8 cellular contexts compared by ENCODE assay signal in genomic region chr12:6461401-6462233, GRCh38. TPM values are rescaled to one million over a fixed set of nuclear protein-coding genes. Genes with fewer than 3 reads are reported as not detected.
A peak's percentile ranks its signal among the peaks of the same experiment; 100 is the strongest.
DNase-seq lines count a peak whose midpoint lies in the region; ATAC-seq and TF ChIP-seq lines count a peak whose summit lies in the region.

No MANE protein-coding gene starts in this region.

- H3K27ac Mint-ChIP-seq in CD4-positive, alpha-beta memory T cell, result peak overlapping the region; percentile 90 to 99 (median 98)

- POLR2A ChIA-PET in CD4-positive, alpha-beta memory T cell (lab: Charles Lee; ENCODE audit: partially characterized antibody), result interaction anchor here (0.9 to 10.7 kb wide), 17 partner anchors 9 to 367 kb away, joined by 3 to 728 read pairs (median 9); partner anchors contain the start of genes CD27, GAPDH, IFFO1 and MRPL51

- H3K36me3 ChIP-seq in CD4-positive, alpha-beta memory T cell (ENCODE audit: insufficient read depth, low read length), result peaks cover 52% of the 10 kb centered on the region
- peaks cover 95% of the 10 kb centered on the region for H3K36me3 ChIP-seq in left ventricle myocardium inferior
- no peaks in the 10 kb centered on the region for H3K36me3 ChIP-seq in smooth muscle cell (ENCODE audit: low read depth)

- no peaks in the 10 kb centered on the region for H3K9me3 ChIP-seq in CD4-positive, alpha-beta memory T cell (ENCODE audit: control insufficient read depth in 1 of 2, low read length in 2 of 2)
- H3K9me3 ChIP-seq in left ventricle myocardium inferior (replicated peaks) (no peaks in the 10 kb centered on the region), smooth muscle cell (replicated peaks; ENCODE audit: low read depth) (no peaks in the 10 kb centered on the region)

- intact Hi-C loops in CD4-positive, alpha-beta memory T cell (cut with micrococcal nuclease), result loop anchor here (1.0 to 2.0 kb wide), 4 partner anchors 9 to 127 kb away; partner anchors contain the start of genes CD27, MRPL51 and TAPBPL
- intact Hi-C loops in left ventricle myocardium inferior (cut with micrococcal nuclease), result no loop called here

- H3K27me3 Mint-ChIP-seq in CD4-positive, alpha-beta memory T cell, result no peaks in the 10 kb centered on the region

- H3K36me3 Mint-ChIP-seq in CD4-positive, alpha-beta memory T cell, result peaks cover 55 to 71% of the 10 kb centered on the region in 2 donors

- peaks cover 89% of the 10 kb centered on the region for H3K4me1 ChIP-seq in CD4-positive, alpha-beta memory T cell (ENCODE audit: insufficient read depth, low read length)
- peaks cover 25% of the 10 kb centered on the region for H3K4me1 ChIP-seq in left ventricle myocardium inferior
- no peaks in the 10 kb centered on the region for H3K4me1 ChIP-seq in smooth muscle cell (ENCODE audit: low read depth)

- no peaks in the 10 kb centered on the region for H3K9me3 Mint-ChIP-seq in CD4-positive, alpha-beta memory T cell

- peak overlapping the region; percentile 82 for H3K27ac ChIP-seq in CD4-positive, alpha-beta memory T cell (ENCODE audit: low read depth, low read length)
- H3K27ac ChIP-seq in left ventricle myocardium inferior (replicated peaks) (peak overlapping the region; percentile 65), smooth muscle cell (ENCODE audit: low read depth) (no peak overlapping the region)

- H3K4me3 Mint-ChIP-seq in CD4-positive, alpha-beta memory T cell, result peak overlapping the region; percentile 53 to 89 (median 80)

- no peak overlapping the region for H3K4me2 ChIP-seq in smooth muscle cell

- H4K20me1 ChIP-seq in smooth muscle cell (ENCODE audit: low read depth), result no peaks in the 10 kb centered on the region

- no peaks in the 10 kb centered on the region for H3K27me3 ChIP-seq in CD4-positive, alpha-beta memory T cell (ENCODE audit: insufficient read depth, low read length)
- H3K27me3 ChIP-seq in left ventricle myocardium inferior (ENCODE audit: low read depth) (no peaks in the 10 kb centered on the region), smooth muscle cell (ENCODE audit: low read depth) (no peaks in the 10 kb centered on the region)

- peak; percentile 82 to 96 (median 86) for DNase-seq in CD4-positive, alpha-beta memory T cell
- DNase-seq in NAMALWA (ENCODE audit: low spot score) (peak; percentile 95), activated T-cell treated with anti-CD3 and anti-CD28 coated beads for 4 hours (peak; percentile 56), left ventricle myocardium inferior (no peak), smooth muscle cell (lab: John Stamatoyannopoulos, UW; ENCODE audit: unreplicated experiment) (no peak), NCI-H446 treated with DMSO at 0.1 percent for 48 hours (lab: John Stamatoyannopoulos, UW) (no peak)
- peak; percentile 67 to 82 (median 75) for DNase-seq in stimulated activated CD4-positive, alpha-beta T cell treated with anti-CD3 and anti-CD28 coated beads, TNF-alpha, amount 100 ng/mL, for 48 hours (ENCODE audit: low read depth in 3 of 3)

- TF ChIP-seq CTCF in left ventricle myocardium inferior (IDR thresholded peaks at IDR 0.05; ENCODE audit: borderline replicate concordance), result no peak
- TF ChIP-seq CTCF in smooth muscle cell (IDR thresholded peaks at IDR 0.05; ENCODE audit: borderline replicate concordance, insufficient read depth, poor library complexity, severe bottlenecking), result no peak

- no peaks in the 10 kb centered on the region for H3F3A ChIP-seq in smooth muscle cell (ENCODE audit: low read depth)

- no peak overlapping the region for H2AFZ ChIP-seq in smooth muscle cell (ENCODE audit: low read depth)

- peaks cover 65 to 93% (median 80%) of the 10 kb centered on the region in 4 donors for H3K4me1 Mint-ChIP-seq in CD4-positive, alpha-beta memory T cell

- H3K79me2 ChIP-seq in smooth muscle cell (ENCODE audit: low read depth), result no peaks in the 10 kb centered on the region

- CTCF ChIA-PET in CD4-positive, alpha-beta memory T cell (lab: Charles Lee; ENCODE audit: partially characterized antibody), result interaction anchor here (0.7 to 10.5 kb wide), 14 partner anchors 9 to 138 kb away, joined by 3 to 341 read pairs (median 9); partner anchors contain the start of genes CD27, GAPDH, MRPL51 and TAPBPL

- peak; percentile 81 for ATAC-seq in GM21529 (IDR thresholded peaks at IDR 0.05; ENCODE audit: unreplicated experiment)

- WGBS in smooth muscle cell (ENCODE audit: low lambda C conversion rate), result 93% methylated on average over 15 of the region's 15 CpGs

- H3K4me3 ChIP-seq in CD4-positive, alpha-beta memory T cell (ENCODE audit: low read length in 2 of 2), result peak overlapping the region in 1 of 2 donors; percentile 42
- no peak overlapping the region for H3K4me3 ChIP-seq in left ventricle myocardium inferior
- no peak overlapping the region for H3K4me3 ChIP-seq in smooth muscle cell

- no peak overlapping the region for H3K9ac ChIP-seq in smooth muscle cell (ENCODE audit: low read depth)

RNA-seq across cellular contexts. Expression of gene VAMP1, which starts 8.9 kb away (rescaled TPM):
- 100 to 1,000 TPM in 1 of 2 experiments, 10 to 100 TPM in 1; 97.7 to 101 TPM for total RNA-seq in CD4-positive, alpha-beta memory T cell
- 10 to 100 TPM; 10.3 to 12.1 TPM for polyA plus RNA-seq in CD4-positive, alpha-beta memory T cell
- 4.2 TPM for total RNA-seq in left ventricle myocardium inferior
- 3.5 and 10.0 TPM in 2 replicates for total RNA-seq in smooth muscle cell
- polyA plus RNA-seq in smooth muscle cell, result 7.5 and 8.6 TPM in 2 replicates

RNA-seq across cellular contexts. Expression of gene TAPBPL, which starts 9.8 kb away (rescaled TPM):
- total RNA-seq in CD4-positive, alpha-beta memory T cell, result 10 to 100 TPM; 66.4 to 66.9 TPM
- polyA plus RNA-seq in CD4-positive, alpha-beta memory T cell, result 100 to 1,000 TPM; 102 to 116 TPM
- 16.4 TPM for total RNA-seq in left ventricle myocardium inferior
- 0.85 TPM in 1 of 2 replicates, not detected in the other for total RNA-seq in smooth muscle cell
- 1.5 and 3.2 TPM in 2 replicates for polyA plus RNA-seq in smooth muscle cell

RNA-seq across cellular contexts. Expression of gene CD27, which starts 16.9 kb away (rescaled TPM):
- total RNA-seq in CD4-positive, alpha-beta memory T cell, result 100 to 1,000 TPM; 117 to 124 TPM
- 100 to 1,000 TPM; 343 to 402 TPM for polyA plus RNA-seq in CD4-positive, alpha-beta memory T cell
- total RNA-seq in left ventricle myocardium inferior (0.16 TPM), smooth muscle cell (not detected in 2 replicates)
- not detected in 2 replicates for polyA plus RNA-seq in smooth muscle cell

RNA-seq across cellular contexts. Expression of gene MRPL51, which starts 31.4 kb away (rescaled TPM):
- total RNA-seq in CD4-positive, alpha-beta memory T cell, result 10 to 100 TPM; 85.1 to 89.2 TPM
- polyA plus RNA-seq in CD4-positive, alpha-beta memory T cell, result 100 to 1,000 TPM; 199 to 205 TPM
- total RNA-seq in left ventricle myocardium inferior (235 TPM), smooth muscle cell (122 and 126 TPM in 2 replicates)
- 364 and 377 TPM in 2 replicates for polyA plus RNA-seq in smooth muscle cell

RNA-seq across cellular contexts. Expression of gene NCAPD2, which starts 32.3 kb away (rescaled TPM):
- 10 to 100 TPM; 38.1 to 39.8 TPM for total RNA-seq in CD4-positive, alpha-beta memory T cell
- 10 to 100 TPM; 15.7 to 29.0 TPM for polyA plus RNA-seq in CD4-positive, alpha-beta memory T cell
- total RNA-seq in left ventricle myocardium inferior (9.2 TPM), smooth muscle cell (22.7 and 78.9 TPM in 2 replicates)
- polyA plus RNA-seq in smooth muscle cell, result 17.6 and 21.5 TPM in 2 replicates

Comparison
In these comparisons a context has a peak if more than half of its experiments do, and no peak if none do; other contexts are left out.
1. DNase-seq: peak in CD4-positive, alpha-beta memory T cell (5 of 5), NAMALWA (single experiment), activated T-cell treated with anti-CD3 and anti-CD28 coated beads for 4 hours (single experiment) and stimulated activated CD4-positive, alpha-beta T cell treated with anti-CD3 and anti-CD28 coated beads, TNF-alpha, amount 100 ng/mL, for 48 hours (3 of 3); none in left ventricle myocardium inferior (single experiment), smooth muscle cell (single experiment) and NCI-H446 treated with DMSO at 0.1 percent for 48 hours (single experiment).
2. RNA of gene CD27, which starts 16.9 kb away (total RNA-seq): 117 to 124 TPM in CD4-positive, alpha-beta memory T cell; 0.16 TPM in left ventricle myocardium inferior (single experiment) and not detected in smooth muscle cell; every median in the first group is over 100 times any median in the second.